ENCODE assay signal across 8 cellular contexts in the genomic region with DNA sequence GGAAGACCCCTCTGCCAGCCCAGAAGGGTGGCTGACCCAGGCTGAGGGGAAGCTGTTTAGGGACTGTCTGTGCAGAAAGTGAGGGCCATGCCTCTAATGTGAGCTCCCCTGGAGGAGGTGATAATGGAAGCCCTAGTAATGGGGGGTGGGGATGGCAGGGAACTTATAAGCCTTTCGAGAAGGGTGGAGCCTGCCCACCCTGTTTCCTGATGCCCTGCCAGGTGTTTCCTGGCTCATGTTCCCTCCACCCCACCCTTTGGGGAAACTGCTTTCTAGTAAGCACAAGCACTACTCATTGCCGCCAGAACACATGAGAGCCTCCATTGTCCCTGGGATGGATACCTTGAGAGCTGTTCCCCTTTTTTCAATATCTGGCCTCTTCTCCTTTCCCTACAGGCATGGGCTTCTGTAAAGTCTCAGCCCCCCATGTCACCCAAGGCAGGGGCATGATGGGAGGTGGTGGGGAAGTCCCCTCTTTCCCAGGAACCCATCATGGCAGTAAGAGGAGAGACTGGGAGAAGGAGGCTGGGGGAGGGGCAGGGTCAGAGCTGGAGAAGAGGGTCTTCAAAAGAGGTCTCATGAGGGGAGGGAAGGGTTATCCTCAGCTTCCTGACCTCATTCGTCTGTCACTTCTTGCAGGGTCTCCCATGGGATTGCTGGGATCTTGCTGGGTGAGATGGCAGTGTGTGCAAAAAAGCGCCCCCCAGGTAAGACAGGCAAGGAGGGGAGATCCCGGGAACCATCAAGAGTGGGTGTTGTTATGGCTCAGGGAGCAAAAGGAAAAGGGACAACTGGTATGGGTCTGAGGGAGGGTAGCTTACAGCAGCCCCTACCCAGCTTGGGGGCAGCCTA. TPM values are rescaled to one million over a fixed set of nuclear protein-coding genes. Genes with fewer than 3 reads are reported as not detected.
DNase-seq lines count a peak whose midpoint lies in the region; ATAC-seq and TF ChIP-seq lines count a peak whose summit lies in the region.

No MANE protein-coding gene starts in this region.

- peak overlapping the region; percentile 75 for H3K4me3 Mint-ChIP-seq in dendritic cell treated with granulocyte-macrophage colony-stimulating factor and Interleukin-4, amounts not matched to agents 40 ng/mL and 50 ng/mL, for 4 days
- H3K4me3 Mint-ChIP-seq in nephron progenitor cell, result peak overlapping the region; percentile 77

- intact Hi-C loops in dendritic cell treated with granulocyte-macrophage colony-stimulating factor and Interleukin-4, amounts not matched to agents 40 ng/mL and 50 ng/mL, for 4 days (cut with micrococcal nuclease), result no loop called here

- no peak overlapping the region for H3K27ac Mint-ChIP-seq in dendritic cell treated with granulocyte-macrophage colony-stimulating factor and Interleukin-4, amounts not matched to agents 40 ng/mL and 50 ng/mL, for 4 days
- H3K27ac Mint-ChIP-seq in nephron progenitor cell, result no peak overlapping the region

- ATAC-seq in HG03342 (IDR thresholded peaks at IDR 0.05; ENCODE audit: unreplicated experiment), result no peak

- no peaks in the 10 kb centered on the region for H3K9me3 Mint-ChIP-seq in dendritic cell treated with granulocyte-macrophage colony-stimulating factor and Interleukin-4, amounts not matched to agents 40 ng/mL and 50 ng/mL, for 4 days
- H3K9me3 Mint-ChIP-seq in nephron progenitor cell, result no peaks in the 10 kb centered on the region

- peaks cover 66% of the 10 kb centered on the region for H3K4me1 Mint-ChIP-seq in dendritic cell treated with granulocyte-macrophage colony-stimulating factor and Interleukin-4, amounts not matched to agents 40 ng/mL and 50 ng/mL, for 4 days (ENCODE audit: low read depth)
- H3K4me1 Mint-ChIP-seq in nephron progenitor cell, result peaks cover 40% of the 10 kb centered on the region

- peaks cover 61% of the 10 kb centered on the region for H3K27me3 Mint-ChIP-seq in dendritic cell treated with granulocyte-macrophage colony-stimulating factor and Interleukin-4, amounts not matched to agents 40 ng/mL and 50 ng/mL, for 4 days
- H3K27me3 Mint-ChIP-seq in nephron progenitor cell (ENCODE audit: low read depth, poor library complexity), result peaks cover 19% of the 10 kb centered on the region

- TF ChIP-seq CTCF in nephron progenitor cell (IDR thresholded peaks at IDR 0.05), result no peak

- DNase-seq in NOMO-1 treated with DMSO at 0.1 percent for 48 hours (lab: John Stamatoyannopoulos, UW; ENCODE audit: unreplicated experiment) (peak; percentile 15), NOMO-1 treated with dmso at 0.1 percent for 144 hours (lab: John Stamatoyannopoulos, UW; ENCODE audit: unreplicated experiment) (no peak), NCI-H510A treated with DMSO at 0.1 percent for 48 hours (lab: John Stamatoyannopoulos, UW) (peak; percentile 50), nephron progenitor cell (no peak), SK-N-DZ (ENCODE audit: low spot score) (no peak), DMS114 treated with DMSO at 0.1 percent for 48 hours (lab: John Stamatoyannopoulos, UW; ENCODE audit: unreplicated experiment) (no peak)

- no peaks in the 10 kb centered on the region for H3K36me3 Mint-ChIP-seq in dendritic cell treated with granulocyte-macrophage colony-stimulating factor and Interleukin-4, amounts not matched to agents 40 ng/mL and 50 ng/mL, for 4 days (ENCODE audit: low read depth)
- H3K36me3 Mint-ChIP-seq in nephron progenitor cell (ENCODE audit: low read depth), result peaks cover 22% of the 10 kb centered on the region

RNA-seq across cellular contexts. Expression of a gene that starts 2.4 kb away (rescaled TPM):
- polyA plus RNA-seq in SK-N-DZ (2014; cell fraction: cytosol; rRNA removed), result 60.3 and 71.0 TPM in 2 replicates
- 138 TPM in 2 replicates for polyA plus RNA-seq in SK-N-DZ (2014; cell fraction: nucleus; rRNA removed)

RNA-seq across cellular contexts. Expression of a gene that starts 6.8 kb away (rescaled TPM):
- polyA plus RNA-seq in SK-N-DZ (2014; cell fraction: cytosol; rRNA removed), result 0.07 TPM in 1 of 2 replicates, not detected in the other
- not detected in 2 replicates for polyA plus RNA-seq in SK-N-DZ (2014; cell fraction: nucleus; rRNA removed)

RNA-seq across cellular contexts. Expression of a gene that starts 55.3 kb away (rescaled TPM):
- 222 TPM in 2 replicates for polyA plus RNA-seq in SK-N-DZ (2014; cell fraction: cytosol; rRNA removed)
- polyA plus RNA-seq in SK-N-DZ (2014; cell fraction: nucleus; rRNA removed), result 209 and 219 TPM in 2 replicates

Comparison
In these comparisons a context has a peak if more than half of its experiments do, and no peak if none do; other contexts are left out.
1. DNase-seq: peak in NOMO-1 treated with DMSO at 0.1 percent for 48 hours (single experiment) and NCI-H510A treated with DMSO at 0.1 percent for 48 hours (single experiment); none in NOMO-1 treated with dmso at 0.1 percent for 144 hours (single experiment), nephron progenitor cell (single experiment), SK-N-DZ (single experiment) and DMS114 treated with DMSO at 0.1 percent for 48 hours (single experiment).